8 cellular contexts compared by ENCODE assay signal in genomic region chr5:96703384-96703910, GRCh38. TPM values are rescaled to one million over a fixed set of nuclear protein-coding genes. Genes with fewer than 3 reads are reported as not detected.
A peak's percentile ranks its signal among the peaks of the same experiment; 100 is the strongest.
DNase-seq lines count a peak whose midpoint lies in the region; ATAC-seq and TF ChIP-seq lines count a peak whose summit lies in the region.

No MANE protein-coding gene starts in this region.

- H3K4me3 ChIP-seq in mucosa of stomach (ENCODE audit: low read length): peak overlapping the region; percentile 61

- H3K9me3 ChIP-seq in mucosa of stomach (ENCODE audit: control insufficient read depth, low read length): no peaks in the 10 kb centered on the region

- H3K4me1 Mint-ChIP-seq in IgD-negative memory B cell (peaks cover 14 to 38% (median 24%) of the 10 kb centered on the region in 3 donors), chondrocyte (ENCODE audit: low read depth) (peaks cover 29% of the 10 kb centered on the region)

- H3K36me3 Mint-ChIP-seq in IgD-negative memory B cell (peaks cover 2% of the 10 kb centered on the region), chondrocyte (ENCODE audit: low read depth) (no peaks in the 10 kb centered on the region)

- no peak for TF ChIP-seq CTCF in chondrocyte (IDR thresholded peaks at IDR 0.05)

- H3K9me3 Mint-ChIP-seq in IgD-negative memory B cell (no peaks in the 10 kb centered on the region), chondrocyte (ENCODE audit: low read depth) (no peaks in the 10 kb centered on the region)

- peak; percentile 82 for ATAC-seq in GM18502 (IDR thresholded peaks at IDR 0.05; ENCODE audit: poor library complexity, unreplicated experiment)
- ATAC-seq in GM21717 (IDR thresholded peaks at IDR 0.05; ENCODE audit: unreplicated experiment): peak; percentile 88

- peak overlapping the region; percentile 95 for H3K9ac ChIP-seq in mucosa of stomach (ENCODE audit: low read length)

- H3K4me3 Mint-ChIP-seq in IgD-negative memory B cell: peak overlapping the region; percentile 84 to 98 (median 92)
- H3K4me3 Mint-ChIP-seq in chondrocyte (ENCODE audit: unreplicated experiment): peak overlapping the region; percentile 82

- H3K27me3 ChIP-seq in mucosa of stomach (ENCODE audit: control insufficient read depth, insufficient read depth, low read length): no peaks in the 10 kb centered on the region

- DNase-seq in chondrocyte (ENCODE audit: low spot score) (no peak), NCI-H748 (lab: John Stamatoyannopoulos, UW; ENCODE audit: unreplicated experiment) (no peak), occipital lobe (lab: John Stamatoyannopoulos, UW) (no peak), SK-N-DZ (ENCODE audit: low spot score) (no peak)

- H3K36me3 ChIP-seq in mucosa of stomach (ENCODE audit: control insufficient read depth, insufficient read depth, low read length): no peaks in the 10 kb centered on the region

- H3K27me3 Mint-ChIP-seq in IgD-negative memory B cell: no peaks in the 10 kb centered on the region
- no peaks in the 10 kb centered on the region for H3K27me3 Mint-ChIP-seq in chondrocyte (ENCODE audit: low read depth)

- H3K27ac Mint-ChIP-seq in IgD-negative memory B cell (peak overlapping the region; percentile 79 to 96 (median 80)), chondrocyte (ENCODE audit: unreplicated experiment) (peak overlapping the region; percentile 94)

- peaks cover 25% of the 10 kb centered on the region for H3K4me1 ChIP-seq in mucosa of stomach (ENCODE audit: control insufficient read depth, insufficient read depth, low read length)

RNA-seq across cellular contexts. Expression of gene CAST, which starts 41.3 kb away (rescaled TPM):
- polyA plus RNA-seq in IgD-negative memory B cell: 71.7 TPM
- 131 to 160 TPM (median 137 TPM) in 3 replicates for total RNA-seq in chondrocyte
- 13.4 TPM for total RNA-seq in occipital lobe
- polyA plus RNA-seq in SK-N-DZ (2014; cell fraction: cytosol; rRNA removed): 6.5 and 9.3 TPM in 2 replicates
- polyA plus RNA-seq in SK-N-DZ (2014; cell fraction: nucleus; rRNA removed): 8.3 and 10.1 TPM in 2 replicates
